Comparison of ENCODE assay signal across 14 cellular contexts in the genomic region with DNA sequence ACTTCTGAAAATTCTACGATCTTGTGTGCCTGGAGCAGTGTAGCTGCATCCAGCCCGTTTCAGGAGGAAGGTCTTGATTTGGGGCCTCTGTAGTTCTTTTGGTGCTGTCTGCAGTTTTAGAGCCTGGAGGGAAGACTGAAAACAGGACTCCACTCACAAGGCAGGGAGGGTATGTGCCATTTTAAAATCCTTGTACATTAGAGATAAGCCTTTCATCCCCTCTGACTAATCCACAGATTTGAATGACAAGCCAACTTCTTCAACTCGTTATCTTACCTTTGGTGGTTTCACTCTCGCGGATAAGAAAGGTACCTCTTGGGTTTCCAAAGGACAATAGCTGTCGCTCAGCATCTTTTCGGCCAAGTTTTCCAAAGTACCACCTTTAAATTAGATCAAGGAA.
A peak's percentile ranks its signal among the peaks of the same experiment; 100 is the strongest.
DNase-seq lines count a peak whose midpoint lies in the region; ATAC-seq and TF ChIP-seq lines count a peak whose summit lies in the region.
"Had no signal": no experiment of that assay in that cellular context is flagged by ENCODE, and none has a peak within 500 bp of the region (broad histone marks: within the 10 kb centered on the region; RNA-seq: fewer than 3 reads in every experiment).

No MANE protein-coding gene starts in this region.

- ATAC-seq in activated T-cell treated with anti-CD3 and anti-CD28 coated beads, Interleukin-2, amount 50 U/mL, for 72 hours (replicated peaks in 1 of 2), result no peak
- no peak for ATAC-seq in GM23338
- ATAC-seq in HG03571 (IDR thresholded peaks at IDR 0.05; ENCODE audit: unreplicated experiment), result no peak
- no peak for ATAC-seq in HG03354 (IDR thresholded peaks at IDR 0.05; ENCODE audit: poor library complexity, severe bottlenecking, unreplicated experiment)
- ATAC-seq: Panc1 had no signal

- no peak overlapping the region for H2AFZ ChIP-seq in GM23338

- H3K4me1 ChIP-seq in GM23338 (ENCODE audit: insufficient read depth), result no peaks in the 10 kb centered on the region

- peaks cover 34% of the 10 kb centered on the region for H3K4me1 Mint-ChIP-seq in activated T-cell treated with anti-CD3 and anti-CD28 coated beads, Interleukin-2, amount 50 U/mL, for 72 hours (ENCODE audit: low read depth)
- H3K4me1 Mint-ChIP-seq in GM23338 (no peaks in the 10 kb centered on the region), progenitor cell of endocrine pancreas (ENCODE audit: low read depth) (peaks cover 3% of the 10 kb centered on the region)

- H3K36me3 Mint-ChIP-seq in activated T-cell treated with anti-CD3 and anti-CD28 coated beads, Interleukin-2, amount 50 U/mL, for 72 hours (ENCODE audit: insufficient read depth in 2 of 2), result peaks cover 18 to 59% of the 10 kb centered on the region in 2 donors
- peaks cover 20% of the 10 kb centered on the region; the same call in 2 of the 3 replicates for H3K36me3 Mint-ChIP-seq in GM23338 (ENCODE audit: low read depth)
- H3K36me3 Mint-ChIP-seq in progenitor cell of endocrine pancreas (ENCODE audit: insufficient read depth), result peaks cover 31% of the 10 kb centered on the region

- no peak overlapping the region for H3K4me3 Mint-ChIP-seq in activated T-cell treated with anti-CD3 and anti-CD28 coated beads, Interleukin-2, amount 50 U/mL, for 72 hours
- H3K4me3 Mint-ChIP-seq in GM23338 (no peak overlapping the region), progenitor cell of endocrine pancreas (ENCODE audit: low read depth) (no peak overlapping the region)
- H3K4me3 Mint-ChIP-seq: CD4-positive, alpha-beta T cell had no signal

- no peaks in the 10 kb centered on the region for H3K9me2 ChIP-seq in GM23338 (ENCODE audit: insufficient read depth)

- no peaks in the 10 kb centered on the region for H3K9me3 Mint-ChIP-seq in activated T-cell treated with anti-CD3 and anti-CD28 coated beads, Interleukin-2, amount 50 U/mL, for 72 hours
- no peaks in the 10 kb centered on the region for H3K9me3 Mint-ChIP-seq in GM23338
- no peaks in the 10 kb centered on the region for H3K9me3 Mint-ChIP-seq in progenitor cell of endocrine pancreas (ENCODE audit: low read depth)
- H3K9me3 Mint-ChIP-seq: CD4-positive, alpha-beta T cell had no signal

- no peak overlapping the region for H3K4me2 ChIP-seq in GM23338

- no peak overlapping the region for H3K4me3 ChIP-seq in GM23338

- H3K36me3 ChIP-seq in GM23338 (ENCODE audit: insufficient read depth), result 0 out of 2 replicates have a peak, but pooled peaks cover 3% of the 10 kb centered on the region

- H3K27me3 Mint-ChIP-seq in activated T-cell treated with anti-CD3 and anti-CD28 coated beads, Interleukin-2, amount 50 U/mL, for 72 hours (ENCODE audit: low read depth), result no peaks in the 10 kb centered on the region
- H3K27me3 Mint-ChIP-seq in GM23338 (ENCODE audit: insufficient read depth, low read depth, poor library complexity) (peaks cover 2% of the 10 kb centered on the region), progenitor cell of endocrine pancreas (no peaks in the 10 kb centered on the region)
- H3K27me3 Mint-ChIP-seq: CD4-positive, alpha-beta T cell had no signal

- H3K27me3 ChIP-seq in GM23338 (ENCODE audit: insufficient read depth), result no peaks in the 10 kb centered on the region

- DNase-seq in activated T-cell treated with anti-CD3 and anti-CD28 coated beads, Interleukin-2, amount 50 U/mL, for 72 hours, result no peak
- DNase-seq in activated T-cell treated with anti-CD3 and anti-CD28 coated beads, Interleukin-2, amount 50 U/mL, for 1 hour, result no peak
- DNase-seq in GM23338 (ENCODE audit: low spot score) (no peak), amniotic epithelial cell (ENCODE audit: low read depth) (peak; percentile 36), progenitor cell of endocrine pancreas (ENCODE audit: low spot score, unreplicated experiment) (no peak), DMS153 treated with DMSO at 0.1 percent for 48 hours (lab: John Stamatoyannopoulos, UW; ENCODE audit: unreplicated experiment) (no peak)
- DNase-seq: CD4-positive, alpha-beta T cell; NCI-H187 treated with DMSO at 0.1 percent for 48 hours; NCI-H2171 treated with DMSO at 0.1 percent for 48 hours; NCI-H774; Right ventricle myocardium superior had no signal

- H3F3A ChIP-seq in GM23338 (replicated peaks; ENCODE audit: low read depth), result no peaks in the 10 kb centered on the region; the same call in 1 of the 2 replicates

- 0 out of 2 replicates have a peak overlapping the region, but pooled peaks have one; percentile 19 for H3K27ac ChIP-seq in GM23338 (ENCODE audit: low read depth)

- TF ChIP-seq CTCF in GM23338 (conservative IDR thresholded peaks at IDR 0.05; ENCODE audit: low read depth in 2 of 2) (no peak), progenitor cell of endocrine pancreas (IDR thresholded peaks at IDR 0.05; ENCODE audit: unreplicated experiment) (no peak)

- H3K79me2 ChIP-seq in GM23338 (replicated peaks; ENCODE audit: insufficient read depth), result no peaks in the 10 kb centered on the region

- H3K27ac Mint-ChIP-seq in activated T-cell treated with anti-CD3 and anti-CD28 coated beads, Interleukin-2, amount 50 U/mL, for 72 hours, result peak overlapping the region; percentile 85
- H3K27ac Mint-ChIP-seq in GM23338 (peak overlapping the region; percentile 68; the same call in 1 of the 2 replicates), progenitor cell of endocrine pancreas (peak overlapping the region; percentile 24)
- H3K27ac Mint-ChIP-seq: CD4-positive, alpha-beta T cell had no signal

- H4K20me1 ChIP-seq in GM23338 (replicated peaks; ENCODE audit: insufficient read depth), result no peaks in the 10 kb centered on the region; the same call in 1 of the 2 replicates

TF ChIP-seq in GM23338, 12 proteins besides CTCF, POLR2A, EP300 and RAD21 (continues in another document):
- TF ChIP-seq STAT1 (IDR thresholded peaks at IDR 0.05; ENCODE audit: unreplicated experiment) (no peak), CREB1 (CRISPR knock-in tag; IDR thresholded peaks at IDR 0.05; ENCODE audit: low read depth) (no peak), JUNB (IDR thresholded peaks at IDR 0.05; ENCODE audit: unreplicated experiment) (no peak), POLR2AphosphoS5 (IDR thresholded peaks at IDR 0.05; ENCODE audit: low read depth) (no peak), ZNF331 (CRISPR knock-in tag; IDR thresholded peaks at IDR 0.05; ENCODE audit: low read depth) (no peak), ETS1 (IDR thresholded peaks at IDR 0.05) (no peak), EZH2 (IDR thresholded peaks at IDR 0.05; ENCODE audit: low read depth, unreplicated experiment) (no peak), NANOG (IDR thresholded peaks at IDR 0.05; ENCODE audit: borderline replicate concordance) (no peak)
- TF ChIP-seq, protein P1, sequence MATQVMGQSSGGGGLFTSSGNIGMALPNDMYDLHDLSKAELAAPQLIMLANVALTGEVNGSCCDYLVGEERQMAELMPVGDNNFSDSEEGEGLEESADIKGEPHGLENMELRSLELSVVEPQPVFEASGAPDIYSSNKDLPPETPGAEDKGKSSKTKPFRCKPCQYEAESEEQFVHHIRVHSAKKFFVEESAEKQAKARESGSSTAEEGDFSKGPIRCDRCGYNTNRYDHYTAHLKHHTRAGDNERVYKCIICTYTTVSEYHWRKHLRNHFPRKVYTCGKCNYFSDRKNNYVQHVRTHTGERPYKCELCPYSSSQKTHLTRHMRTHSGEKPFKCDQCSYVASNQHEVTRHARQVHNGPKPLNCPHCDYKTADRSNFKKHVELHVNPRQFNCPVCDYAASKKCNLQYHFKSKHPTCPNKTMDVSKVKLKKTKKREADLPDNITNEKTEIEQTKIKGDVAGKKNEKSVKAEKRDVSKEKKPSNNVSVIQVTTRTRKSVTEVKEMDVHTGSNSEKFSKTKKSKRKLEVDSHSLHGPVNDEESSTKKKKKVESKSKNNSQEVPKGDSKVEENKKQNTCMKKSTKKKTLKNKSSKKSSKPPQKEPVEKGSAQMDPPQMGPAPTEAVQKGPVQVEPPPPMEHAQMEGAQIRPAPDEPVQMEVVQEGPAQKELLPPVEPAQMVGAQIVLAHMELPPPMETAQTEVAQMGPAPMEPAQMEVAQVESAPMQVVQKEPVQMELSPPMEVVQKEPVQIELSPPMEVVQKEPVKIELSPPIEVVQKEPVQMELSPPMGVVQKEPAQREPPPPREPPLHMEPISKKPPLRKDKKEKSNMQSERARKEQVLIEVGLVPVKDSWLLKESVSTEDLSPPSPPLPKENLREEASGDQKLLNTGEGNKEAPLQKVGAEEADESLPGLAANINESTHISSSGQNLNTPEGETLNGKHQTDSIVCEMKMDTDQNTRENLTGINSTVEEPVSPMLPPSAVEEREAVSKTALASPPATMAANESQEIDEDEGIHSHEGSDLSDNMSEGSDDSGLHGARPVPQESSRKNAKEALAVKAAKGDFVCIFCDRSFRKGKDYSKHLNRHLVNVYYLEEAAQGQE (IDR thresholded peaks at IDR 0.05; ENCODE audit: unreplicated experiment), result no peak

Comparison
In these comparisons a context has a peak if more than half of its experiments do, and no peak if none do; other contexts are left out.
1. H3K27ac Mint-ChIP-seq: peak in every context shown above with its lines; median percentile 85 in activated T-cell treated with anti-CD3 and anti-CD28 coated beads, Interleukin-2, amount 50 U/mL, for 72 hours; 68 in GM23338; 24 in progenitor cell of endocrine pancreas.